9 cellular contexts compared by ENCODE assay signal in the genomic region with DNA sequence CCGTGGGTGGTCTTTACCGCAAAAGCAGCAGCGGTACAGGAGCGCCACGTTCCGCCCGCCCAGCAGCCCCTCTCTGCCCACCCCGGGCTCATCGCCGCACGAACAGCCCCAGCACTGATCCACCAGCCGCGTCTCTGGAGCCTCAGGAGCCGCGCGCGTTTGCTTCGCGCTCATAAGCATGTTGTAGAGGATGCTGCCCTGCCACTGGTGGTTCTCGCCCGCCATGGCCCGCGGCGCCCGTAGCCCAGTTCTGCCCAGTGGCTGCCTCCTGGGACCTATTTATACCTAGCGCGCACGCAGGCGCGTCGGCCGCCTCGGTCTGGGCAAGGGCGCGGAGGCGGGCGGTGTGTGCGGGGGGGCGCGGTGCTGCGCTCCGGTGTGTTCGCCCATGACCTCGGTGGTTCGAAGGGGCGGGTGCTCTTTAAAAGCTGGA. TPM values are rescaled to one million over a fixed set of nuclear protein-coding genes. Genes with fewer than 3 reads are reported as not detected.
DNase-seq lines count a peak whose midpoint lies in the region; TF ChIP-seq lines count a peak whose summit lies in the region.
"Had no signal": no experiment of that assay in that cellular context is flagged by ENCODE, and none has a peak within 500 bp of the region (broad histone marks: within the 10 kb centered on the region; RNA-seq: fewer than 3 reads in every experiment).

A gene with protein sequence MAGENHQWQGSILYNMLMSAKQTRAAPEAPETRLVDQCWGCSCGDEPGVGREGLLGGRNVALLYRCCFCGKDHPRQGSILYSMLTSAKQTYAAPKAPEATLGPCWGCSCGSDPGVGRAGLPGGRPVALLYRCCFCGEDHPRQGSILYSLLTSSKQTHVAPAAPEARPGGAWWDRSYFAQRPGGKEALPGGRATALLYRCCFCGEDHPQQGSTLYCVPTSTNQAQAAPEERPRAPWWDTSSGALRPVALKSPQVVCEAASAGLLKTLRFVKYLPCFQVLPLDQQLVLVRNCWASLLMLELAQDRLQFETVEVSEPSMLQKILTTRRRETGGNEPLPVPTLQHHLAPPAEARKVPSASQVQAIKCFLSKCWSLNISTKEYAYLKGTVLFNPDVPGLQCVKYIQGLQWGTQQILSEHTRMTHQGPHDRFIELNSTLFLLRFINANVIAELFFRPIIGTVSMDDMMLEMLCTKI (minus strand): TSS at position 252 of the 433 bp plus-strand sequence. CDS start 27 bp downstream, at position 225.

- TF ChIP-seq CTCF in endodermal cell (conservative IDR thresholded peaks at IDR 0.05) (no peak), neural cell (IDR thresholded peaks at IDR 0.05; ENCODE audit: poor library complexity, severe bottlenecking) (no peak)

- no peak for TF ChIP-seq EP300 in neural cell (conservative IDR thresholded peaks at IDR 0.05; ENCODE audit: poor library complexity, severe bottlenecking)

- H3K4me2 ChIP-seq in BLaER1 treated with 17β-estradiol and CSF1 and Interleukin-3, amounts not matched to agents 10 nM and 100 nM, result peak within 1 kb of the TSS; percentile 70 to 90 (median 84)
- peak within 1 kb of the TSS; percentile 48 for H3K4me2 ChIP-seq in neural cell (ENCODE audit: low read length)

- peaks cover 9% of the 10 kb centered on the region for H3K36me3 Mint-ChIP-seq in endodermal cell (ENCODE audit: low read depth)

- H2AFZ ChIP-seq in neural cell (ENCODE audit: low read depth, low read length), result no peak within 1 kb of the TSS

- peaks cover 28 to 35% (median 31%) of the 10 kb centered on the region in 11 experiments for H3K27me3 ChIP-seq in BLaER1 treated with 17β-estradiol and CSF1 and Interleukin-3, amounts not matched to agents 10 nM and 100 nM
- H3K27me3 ChIP-seq in endodermal cell (ENCODE audit: control insufficient read depth, insufficient read depth, low read length, poor library complexity, severe bottlenecking), result peaks cover 17% of the 10 kb centered on the region
- peaks cover 28% of the 10 kb centered on the region for H3K27me3 ChIP-seq in neural cell (ENCODE audit: insufficient read depth, low read depth, low read length)

- peak; percentile 33 for DNase-seq in NCI-H146 treated with DMSO at 0.1 percent for 48 hours (lab: John Stamatoyannopoulos, UW; ENCODE audit: unreplicated experiment)
- peak; percentile 71 for DNase-seq in endodermal cell
- no peak for DNase-seq in NOMO-1 treated with dmso at 0.1 percent for 144 hours (lab: John Stamatoyannopoulos, UW; ENCODE audit: unreplicated experiment)
- DNase-seq in SIG-M5 (lab: John Stamatoyannopoulos, UW), result no peak
- DNase-seq in hippocampal formation (lab: John Stamatoyannopoulos, UW), result no peak
- DNase-seq in cerebellar nuclear complex (lab: John Stamatoyannopoulos, UW), result no peak
- DNase-seq: EL had no signal

- no peaks in the 10 kb centered on the region for H4K20me1 ChIP-seq in BLaER1 treated with 17β-estradiol and CSF1 and Interleukin-3, amounts not matched to agents 10 nM and 100 nM
- no peaks in the 10 kb centered on the region for H4K20me1 ChIP-seq in neural cell (ENCODE audit: insufficient read depth)

- peaks cover 9% of the 10 kb centered on the region for H3K4me1 Mint-ChIP-seq in endodermal cell

- no peaks in the 10 kb centered on the region for H3K9me2 ChIP-seq in neural cell (ENCODE audit: insufficient read depth, low read length)

- no peaks in the 10 kb centered on the region for H3F3A ChIP-seq in neural cell (ENCODE audit: insufficient read depth, low read length, poor library complexity, severe bottlenecking)

- peak within 1 kb of the TSS; percentile 36 to 63 (median 52) for H3K4me3 ChIP-seq in BLaER1 treated with 17β-estradiol and CSF1 and Interleukin-3, amounts not matched to agents 10 nM and 100 nM
- peak within 1 kb of the TSS; percentile 87 for H3K4me3 ChIP-seq in endodermal cell (ENCODE audit: low read length)
- H3K4me3 ChIP-seq in neural cell (ENCODE audit: low read length), result peak within 1 kb of the TSS; percentile 74

- peaks cover 46% of the 10 kb centered on the region for H3K27me3 Mint-ChIP-seq in endodermal cell (ENCODE audit: insufficient read depth)

- H3K27ac Mint-ChIP-seq in endodermal cell, result no peak within 1 kb of the TSS

- peak within 1 kb of the TSS in 2 of 11 experiments; percentile 9 to 34; a peak in 3 of 22 replicates for H3K9ac ChIP-seq in BLaER1 treated with 17β-estradiol and CSF1 and Interleukin-3, amounts not matched to agents 10 nM and 100 nM
- H3K9ac ChIP-seq in endodermal cell (ENCODE audit: extremely low read depth, low read length, poor library complexity, severe bottlenecking) (peak within 1 kb of the TSS; percentile 30), neural cell (ENCODE audit: low read length) (peak within 1 kb of the TSS; percentile 23)

- H3K36me3 ChIP-seq in BLaER1 treated with 17β-estradiol and CSF1 and Interleukin-3, amounts not matched to agents 10 nM and 100 nM, result no peaks in the 10 kb centered on the region
- H3K36me3 ChIP-seq in endodermal cell (ENCODE audit: control insufficient read depth, insufficient read depth, low read length) (peaks cover 9% of the 10 kb centered on the region), neural cell (ENCODE audit: insufficient read depth, low read length) (no peaks in the 10 kb centered on the region)

- peaks cover 0 to 15% (median 8%) of the 10 kb centered on the region in 10 experiments; a peak in 9 of 20 replicates for H3K4me1 ChIP-seq in BLaER1 treated with 17β-estradiol and CSF1 and Interleukin-3, amounts not matched to agents 10 nM and 100 nM
- no peaks in the 10 kb centered on the region for H3K4me1 ChIP-seq in endodermal cell (ENCODE audit: control insufficient read depth, insufficient read depth, low read length)

- no peaks in the 10 kb centered on the region for H3K79me2 ChIP-seq in neural cell (replicated peaks; ENCODE audit: insufficient read depth, low read length)

- no peak within 1 kb of the TSS for H3K27ac ChIP-seq in BLaER1 treated with 17β-estradiol and CSF1 and Interleukin-3, amounts not matched to agents 10 nM and 100 nM
- H3K27ac ChIP-seq in endodermal cell (ENCODE audit: low read depth, low read length) (no peak within 1 kb of the TSS), neural cell (ENCODE audit: low read length) (no peak within 1 kb of the TSS)

- 4% methylated on average over 43 of the region's 46 CpGs; no CpG with 5 or more reads in 1 of the 2 experiments for WGBS in endodermal cell (ENCODE audit: insufficient coverage in 1 of 2, insufficient read length in 1 of 2), 2 experiments

- TF ChIP-seq RAD21 in neural cell (conservative IDR thresholded peaks at IDR 0.05), result no peak

- H3K9me3 Mint-ChIP-seq in endodermal cell, result no peaks in the 10 kb centered on the region

- H3K9me3 ChIP-seq in BLaER1 treated with 17β-estradiol and CSF1 and Interleukin-3, amounts not matched to agents 10 nM and 100 nM (replicated peaks in 1 of 11), result peaks cover 14 to 27% (median 21%) of the 10 kb centered on the region in 11 experiments; a peak in 20 of 22 replicates
- H3K9me3 ChIP-seq in endodermal cell (ENCODE audit: control insufficient read depth, low read length) (no peaks in the 10 kb centered on the region), neural cell (ENCODE audit: low read length) (no peaks in the 10 kb centered on the region)

- peak within 1 kb of the TSS; percentile 69 for H3K4me3 Mint-ChIP-seq in endodermal cell

TF ChIP-seq in neural cell, 6 proteins besides CTCF, POLR2A, EP300 and RAD21:
- no peak for TF ChIP-seq EZH2 (IDR thresholded peaks at IDR 0.05; ENCODE audit: borderline replicate concordance, insufficient read depth, low read length, poor library complexity, severe bottlenecking)
- TF ChIP-seq TAF1 (IDR thresholded peaks at IDR 0.05; ENCODE audit: low read depth), result no peak
- TF ChIP-seq POLR2AphosphoS5 (IDR thresholded peaks at IDR 0.05), result no peak
- no peak for TF ChIP-seq MXI1 (conservative IDR thresholded peaks at IDR 0.05; ENCODE audit: poor library complexity, severe bottlenecking)
- TF ChIP-seq, protein P1, sequence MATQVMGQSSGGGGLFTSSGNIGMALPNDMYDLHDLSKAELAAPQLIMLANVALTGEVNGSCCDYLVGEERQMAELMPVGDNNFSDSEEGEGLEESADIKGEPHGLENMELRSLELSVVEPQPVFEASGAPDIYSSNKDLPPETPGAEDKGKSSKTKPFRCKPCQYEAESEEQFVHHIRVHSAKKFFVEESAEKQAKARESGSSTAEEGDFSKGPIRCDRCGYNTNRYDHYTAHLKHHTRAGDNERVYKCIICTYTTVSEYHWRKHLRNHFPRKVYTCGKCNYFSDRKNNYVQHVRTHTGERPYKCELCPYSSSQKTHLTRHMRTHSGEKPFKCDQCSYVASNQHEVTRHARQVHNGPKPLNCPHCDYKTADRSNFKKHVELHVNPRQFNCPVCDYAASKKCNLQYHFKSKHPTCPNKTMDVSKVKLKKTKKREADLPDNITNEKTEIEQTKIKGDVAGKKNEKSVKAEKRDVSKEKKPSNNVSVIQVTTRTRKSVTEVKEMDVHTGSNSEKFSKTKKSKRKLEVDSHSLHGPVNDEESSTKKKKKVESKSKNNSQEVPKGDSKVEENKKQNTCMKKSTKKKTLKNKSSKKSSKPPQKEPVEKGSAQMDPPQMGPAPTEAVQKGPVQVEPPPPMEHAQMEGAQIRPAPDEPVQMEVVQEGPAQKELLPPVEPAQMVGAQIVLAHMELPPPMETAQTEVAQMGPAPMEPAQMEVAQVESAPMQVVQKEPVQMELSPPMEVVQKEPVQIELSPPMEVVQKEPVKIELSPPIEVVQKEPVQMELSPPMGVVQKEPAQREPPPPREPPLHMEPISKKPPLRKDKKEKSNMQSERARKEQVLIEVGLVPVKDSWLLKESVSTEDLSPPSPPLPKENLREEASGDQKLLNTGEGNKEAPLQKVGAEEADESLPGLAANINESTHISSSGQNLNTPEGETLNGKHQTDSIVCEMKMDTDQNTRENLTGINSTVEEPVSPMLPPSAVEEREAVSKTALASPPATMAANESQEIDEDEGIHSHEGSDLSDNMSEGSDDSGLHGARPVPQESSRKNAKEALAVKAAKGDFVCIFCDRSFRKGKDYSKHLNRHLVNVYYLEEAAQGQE (IDR thresholded peaks at IDR 0.05; ENCODE audit: borderline replicate concordance), result no peak
- no peak for TF ChIP-seq SMC3 (conservative IDR thresholded peaks at IDR 0.05; ENCODE audit: poor library complexity)

RNA-seq across cellular contexts. Expression of the gene that starts here (rescaled TPM):
- 10 to 100 TPM in 1 of 2 donors, 1 to 10 TPM in 1; 9.6 to 15.2 TPM for total RNA-seq in endodermal cell
- polyA plus RNA-seq in endodermal cell (2013, experiment 1 of 2), result 2.0 TPM
- polyA plus RNA-seq in endodermal cell (2013, experiment 2 of 2), result 4.8 TPM
- not detected in 2 replicates for polyA plus RNA-seq in neural cell
- polyA minus RNA-seq in neural cell, result not detected in 2 replicates

Comparison
In these comparisons a context has a peak if more than half of its experiments do, and no peak if none do; other contexts are left out.
1. DNase-seq: peak in NCI-H146 treated with DMSO at 0.1 percent for 48 hours (single experiment) and endodermal cell (single experiment); none in NOMO-1 treated with dmso at 0.1 percent for 144 hours (single experiment), SIG-M5 (single experiment), hippocampal formation (0 of 2) and cerebellar nuclear complex (0 of 2).
2. Peak in every context shown above with its lines, with median percentiles within 50 percentile points of each other: H3K4me3 ChIP-seq.